Comparison of ENCODE assay signal across 12 cellular contexts in genomic region chr2:212254331-212254730, GRCh38.
"Had no signal": no experiment of that assay in that cellular context is flagged by ENCODE, and none has a peak within 500 bp of the region (broad histone marks: within the 10 kb centered on the region; RNA-seq: fewer than 3 reads in every experiment).

No MANE protein-coding gene starts in this region.

- H3K4me3 ChIP-seq: left lung, skin epidermis had no signal

- H3K36me3 Mint-ChIP-seq: activated naive CD8-positive, alpha-beta T cell treated with anti-CD3 and anti-CD28 coated beads for 36 hours; memory B cell had no signal

- H3K36me3 ChIP-seq: left lung had no signal

- H3K9ac ChIP-seq: parathyroid adenoma had no signal

- H3K9me3 ChIP-seq: left lung had no signal

- H3K4me1 ChIP-seq: left lung, parathyroid adenoma had no signal

- DNase-seq: activated CD4-positive, alpha-beta memory T cell treated with anti-CD3 and anti-CD28 coated beads, Interleukin-2, amount 10 ng/mL, durations not matched to agents 7 days and 5 days; activated gamma-delta T cell treated with Interleukin-2 at 50 U/mL for 16 hours; activated naive CD8-positive, alpha-beta T cell treated with anti-CD3 and anti-CD28 coated beads for 36 hours; activated T-cell treated with anti-CD3 and anti-CD28 coated beads, Interleukin-2, amount 50 U/mL, for 48 hours; endodermal cell; glutamatergic neuron; left lung; retina; T-helper 9 cell had no signal

- H3K27me3 ChIP-seq: left lung had no signal

- H3K27ac ChIP-seq: left lung, parathyroid adenoma, skin epidermis had no signal

- H3K27ac Mint-ChIP-seq: activated CD4-positive, alpha-beta memory T cell treated with anti-CD3 and anti-CD28 coated beads, Interleukin-2, amount 10 ng/mL, durations not matched to agents 7 days and 5 days; activated naive CD8-positive, alpha-beta T cell treated with anti-CD3 and anti-CD28 coated beads for 36 hours; endodermal cell; memory B cell had no signal

- H2AFZ ChIP-seq: parathyroid adenoma had no signal

- H3K4me1 Mint-ChIP-seq: activated CD4-positive, alpha-beta memory T cell treated with anti-CD3 and anti-CD28 coated beads, Interleukin-2, amount 10 ng/mL, durations not matched to agents 7 days and 5 days; activated naive CD8-positive, alpha-beta T cell treated with anti-CD3 and anti-CD28 coated beads for 36 hours; memory B cell had no signal

- H3K27me3 Mint-ChIP-seq: activated CD4-positive, alpha-beta memory T cell treated with anti-CD3 and anti-CD28 coated beads, Interleukin-2, amount 10 ng/mL, durations not matched to agents 7 days and 5 days; activated naive CD8-positive, alpha-beta T cell treated with anti-CD3 and anti-CD28 coated beads for 36 hours; memory B cell had no signal

- H3K9me3 Mint-ChIP-seq: endodermal cell, memory B cell had no signal

- H3K4me3 Mint-ChIP-seq: activated CD4-positive, alpha-beta memory T cell treated with anti-CD3 and anti-CD28 coated beads, Interleukin-2, amount 10 ng/mL, durations not matched to agents 7 days and 5 days; activated naive CD8-positive, alpha-beta T cell treated with anti-CD3 and anti-CD28 coated beads for 36 hours; endodermal cell; memory B cell had no signal
